ENCODE assay signal across 17 cellular contexts in genomic region chr3:39910828-39911464, GRCh38.
A peak's percentile ranks its signal among the peaks of the same experiment; 100 is the strongest.
DNase-seq lines count a peak whose midpoint lies in the region; ATAC-seq and TF ChIP-seq lines count a peak whose summit lies in the region.
"Had no signal": no experiment of that assay in that cellular context is flagged by ENCODE, and none has a peak within 500 bp of the region (broad histone marks: within the 10 kb centered on the region; RNA-seq: fewer than 3 reads in every experiment).

No MANE protein-coding gene starts in this region.

- H3K27me3 ChIP-seq in RWPE2 (ENCODE audit: insufficient read depth, poor library complexity, severe bottlenecking) = no peaks in the 10 kb centered on the region
- no peaks in the 10 kb centered on the region for H3K27me3 ChIP-seq in muscle layer of duodenum (ENCODE audit: low read depth, low read length)
- no peaks in the 10 kb centered on the region for H3K27me3 ChIP-seq in Peyer's patch
- H3K27me3 ChIP-seq: dorsolateral prefrontal cortex had no signal

- no peaks in the 10 kb centered on the region for H3K9me3 Mint-ChIP-seq in Calu3 (ENCODE audit: low read depth, unreplicated experiment)
- H3K9me3 Mint-ChIP-seq: activated naive CD8-positive, alpha-beta T cell treated with anti-CD3 and anti-CD28 coated beads, Interleukin-2, amount 10 ng/mL, durations not matched to agents 7 days and 5 days had no signal

- peaks cover 48% of the 10 kb centered on the region for H3K4me1 Mint-ChIP-seq in Calu3 (ENCODE audit: low read depth, unreplicated experiment)
- H3K4me1 Mint-ChIP-seq: activated naive CD8-positive, alpha-beta T cell treated with anti-CD3 and anti-CD28 coated beads, Interleukin-2, amount 10 ng/mL, durations not matched to agents 7 days and 5 days; B cell; immature natural killer cell had no signal

- TF ChIP-seq CTCF in Calu3 (IDR thresholded peaks at IDR 0.05; ENCODE audit: unreplicated experiment) (no peak), RWPE2 (IDR thresholded peaks at IDR 0.05; ENCODE audit: poor library complexity, severe bottlenecking) (no peak), epithelial cell of esophagus (IDR thresholded peaks at IDR 0.05; ENCODE audit: insufficient read depth, low read depth, low read length, missing control alignments) (no peak), Peyer's patch (IDR thresholded peaks at IDR 0.05) (no peak)

- H3K27ac ChIP-seq in RWPE2 (ENCODE audit: poor library complexity, severe bottlenecking) (peak overlapping the region; percentile 8), muscle layer of duodenum (ENCODE audit: low read length) (peak overlapping the region; percentile 10), Peyer's patch (peak overlapping the region in 2 of 4 donors; percentile 1 to 10)

- no peaks in the 10 kb centered on the region for H3K36me3 ChIP-seq in RWPE2 (ENCODE audit: low read depth)
- H3K36me3 ChIP-seq in muscle layer of duodenum (ENCODE audit: control insufficient read depth in 1 of 2, insufficient read depth in 2 of 2, low read length in 2 of 2) = no peaks in the 10 kb centered on the region
- no peaks in the 10 kb centered on the region for H3K36me3 ChIP-seq in Peyer's patch

- no peaks in the 10 kb centered on the region for H3K36me3 Mint-ChIP-seq in Calu3 (ENCODE audit: insufficient read depth, unreplicated experiment)
- H3K36me3 Mint-ChIP-seq: activated naive CD8-positive, alpha-beta T cell treated with anti-CD3 and anti-CD28 coated beads, Interleukin-2, amount 10 ng/mL, durations not matched to agents 7 days and 5 days; immature natural killer cell had no signal

- peak overlapping the region; percentile 16 for H3K4me3 Mint-ChIP-seq in Calu3 (ENCODE audit: low read depth, unreplicated experiment)
- H3K4me3 Mint-ChIP-seq: activated naive CD8-positive, alpha-beta T cell treated with anti-CD3 and anti-CD28 coated beads, Interleukin-2, amount 10 ng/mL, durations not matched to agents 7 days and 5 days; B cell; immature natural killer cell had no signal

- intact Hi-C loops in Calu3 (cut with micrococcal nuclease; ENCODE audit: unreplicated experiment) = loop anchor here (5.0 to 10.0 kb wide), 5 partner anchors 99 to 369 kb away; no protein-coding TSS in a partner anchor

- CTCF ChIA-PET in Calu3 (lab: Charles Lee) = interaction anchor here (0.6 kb wide), 1 partner anchor 590 kb away, joined by 5 read pairs; no protein-coding TSS in a partner anchor

- H3K27ac Mint-ChIP-seq in Calu3 (ENCODE audit: unreplicated experiment) = peak overlapping the region; percentile 71
- H3K27ac Mint-ChIP-seq: activated naive CD8-positive, alpha-beta T cell treated with anti-CD3 and anti-CD28 coated beads, Interleukin-2, amount 10 ng/mL, durations not matched to agents 7 days and 5 days; B cell; immature natural killer cell had no signal

- no peaks in the 10 kb centered on the region for H3K27me3 Mint-ChIP-seq in Calu3 (ENCODE audit: unreplicated experiment)
- H3K27me3 Mint-ChIP-seq: activated naive CD8-positive, alpha-beta T cell treated with anti-CD3 and anti-CD28 coated beads, Interleukin-2, amount 10 ng/mL, durations not matched to agents 7 days and 5 days; B cell had no signal

- H3K4me3 ChIP-seq in RWPE2 (ENCODE audit: severe bottlenecking) (no peak overlapping the region), epithelial cell of esophagus (ENCODE audit: low read length) (no peak overlapping the region), muscle layer of duodenum (ENCODE audit: low read depth in 1 of 2, low read length in 2 of 2) (no peak overlapping the region), Peyer's patch (no peak overlapping the region)
- H3K4me3 ChIP-seq: dorsolateral prefrontal cortex had no signal

- ATAC-seq in RWPE2 (ENCODE audit: low read depth) (0 out of 3 replicates have a peak, but pooled peaks have one; percentile 17), GM19351 (IDR thresholded peaks at IDR 0.05; ENCODE audit: unreplicated experiment) (no peak)
- ATAC-seq: Panc1 had no signal

- peak; percentile 49 for DNase-seq in Calu3
- DNase-seq in RWPE2 (ENCODE audit: low spot score) = no peak
- peak; percentile 20 for DNase-seq in epithelial cell of esophagus (ENCODE audit: low read depth)
- no peak for DNase-seq in DMS 273 treated with DMSO at 0.1 percent for 48 hours (lab: John Stamatoyannopoulos, UW)
- DNase-seq in COR-L47 (lab: John Stamatoyannopoulos, UW) = no peak
- no peak for DNase-seq in Peyer's patch
- DNase-seq: activated CD4-positive, alpha-beta T cell treated with anti-CD3 and anti-CD28 coated beads for 1 hour; activated naive CD8-positive, alpha-beta T cell treated with anti-CD3 and anti-CD28 coated beads, Interleukin-2, amount 10 ng/mL, durations not matched to agents 7 days and 5 days; DND-41; dorsolateral prefrontal cortex; immature natural killer cell; NCI-H1694; NCI-H524 had no signal

- H3K9me3 ChIP-seq in RWPE2 (ENCODE audit: severe bottlenecking) (no peaks in the 10 kb centered on the region), muscle layer of duodenum (ENCODE audit: control insufficient read depth in 1 of 2, low read length in 2 of 2) (no peaks in the 10 kb centered on the region), Peyer's patch (no peaks in the 10 kb centered on the region)

- BruUV-seq in Calu3 (replicated peaks; lab: Mats Ljungman, UMichigan) = no TSS peak

- no peak for TF ChIP-seq POLR2A in Peyer's patch (IDR thresholded peaks at IDR 0.05)

- H3K4me1 ChIP-seq in RWPE2 (ENCODE audit: insufficient read depth, poor library complexity, severe bottlenecking) (peaks cover 10% of the 10 kb centered on the region), muscle layer of duodenum (ENCODE audit: control insufficient read depth in 1 of 2, insufficient read depth in 2 of 2, low read length in 2 of 2) (no peaks in the 10 kb centered on the region), Peyer's patch (no peaks in the 10 kb centered on the region)

Comparison
In these comparisons a context has a peak if more than half of its experiments do, and no peak if none do; other contexts are left out.
1. DNase-seq: peak in Calu3 (single experiment) and epithelial cell of esophagus (single experiment); none in RWPE2 (single experiment), DMS 273 treated with DMSO at 0.1 percent for 48 hours (single experiment), COR-L47 (single experiment) and Peyer's patch (0 of 3).